ENCODE assay signal across 27 cellular contexts in the genomic region with DNA sequence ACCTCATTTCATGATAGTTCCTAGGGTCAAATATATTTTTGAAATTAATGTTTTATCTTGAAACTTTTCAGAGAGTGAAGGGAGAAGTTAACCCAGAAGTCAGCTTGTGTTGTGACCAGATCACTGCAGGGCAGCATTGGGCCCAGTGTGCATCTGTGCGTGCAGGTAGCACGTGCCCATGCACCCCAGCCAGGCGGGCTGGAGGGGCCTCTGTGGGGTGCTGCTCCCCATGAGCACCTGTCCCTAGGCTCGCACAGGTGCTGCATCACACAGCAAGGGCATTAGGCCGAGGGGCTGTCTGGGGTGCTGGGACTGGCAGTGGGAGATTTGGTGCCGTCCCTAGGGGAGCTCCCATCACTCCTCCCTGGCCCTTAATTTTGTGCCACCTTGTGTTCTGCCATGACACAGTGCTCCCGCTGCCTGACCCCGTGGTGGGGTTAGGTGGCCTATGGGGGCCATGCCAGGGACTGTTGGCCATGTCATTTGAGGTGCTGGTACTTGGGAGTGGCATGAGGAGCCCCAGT. TPM values are rescaled to one million over a fixed set of nuclear protein-coding genes. Genes with fewer than 3 reads are reported as not detected.
DNase-seq lines count a peak whose midpoint lies in the region; ATAC-seq and TF ChIP-seq lines count a peak whose summit lies in the region.
"Had no signal": no experiment of that assay in that cellular context is flagged by ENCODE, and none has a peak within 500 bp of the region (broad histone marks: within the 10 kb centered on the region; RNA-seq: fewer than 3 reads in every experiment).

No MANE protein-coding gene starts in this region.

- CTCF ChIA-PET in SK-N-SH (lab: Yijun Ruan, JAX), result interaction anchor here (1.2 to 16.0 kb wide), 5 partner anchors 10 to 394 kb away, joined by 3 to 234 read pairs (median 124); partner anchors contain the start of genes REX1BD and UPF1

- peaks cover 0 to 1% of the 10 kb centered on the region in 2 experiments for H3K36me3 ChIP-seq in SK-N-SH (replicated peaks in 1 of 2; ENCODE audit: control insufficient read depth in 1 of 2, insufficient read depth in 2 of 2, low read length in 1 of 2)

- H3K27me3 ChIP-seq in SK-N-SH (ENCODE audit: insufficient read depth), result no peaks in the 10 kb centered on the region
- H3K27me3 ChIP-seq: upper lobe of left lung had no signal

- DNase-seq in SK-N-SH, result peak; percentile 2
- DNase-seq in left ventricle myocardium superior, result peak; percentile 28
- no peak for DNase-seq in cardiac septum (ENCODE audit: low spot score)
- no peak for DNase-seq in effector memory CD8-positive, alpha-beta T cell
- no peak for DNase-seq in stimulated activated naive B cell treated with anti-CD40 and anti-IgM and Interleukin-4, amounts not matched to agents 10 μg/mL and 1 μg/mL and 100 μg/mL, for 72 hours
- DNase-seq in pons (ENCODE audit: low spot score), result no peak
- DNase-seq: activated CD4-positive, alpha-beta T cell treated with anti-CD3 and anti-CD28 coated beads, Interleukin-2, amount 50 U/mL, for 1 hour; CD4-positive, alpha-beta T cell; central memory CD4-positive, alpha-beta T cell; glutamatergic neuron; GM23248; NCI-H2107; NCI-H345; NCI-H748 treated with DMSO at 0.1 percent for 48 hours; SHP77 treated with DMSO at 0.1 percent for 48 hours; stimulated activated CD4-positive, alpha-beta T cell treated with anti-CD3 and anti-CD28 coated beads, Interleukin-4, amount 100 ng/mL, for 24 hours; T1000; upper lobe of left lung had no signal

- no peak for ATAC-seq in SK-N-SH treated with all-trans-retinoic acid at 6 μM for 48 hours
- no peak for ATAC-seq in left ventricle myocardium superior
- no peak for ATAC-seq in effector memory CD8-positive, alpha-beta T cell (replicated peaks)
- no peak for ATAC-seq in stimulated activated naive B cell treated with anti-CD40 and anti-IgM and Interleukin-4, amounts not matched to agents 10 μg/mL and 1 μg/mL and 100 μg/mL, for 72 hours (replicated peaks)
- ATAC-seq in HG02852 (IDR thresholded peaks at IDR 0.05; ENCODE audit: unreplicated experiment), result no peak
- ATAC-seq: left lobe of liver, Panc1, psoas muscle, WTC11 had no signal

- intact Hi-C loops in left ventricle myocardium superior (cut with micrococcal nuclease), result loop anchor here (10.0 kb wide), 1 partner anchor 250 kb away; no protein-coding TSS in a partner anchor
- intact Hi-C loops in cardiac septum (cut with DNase I), result loop anchor here (5.0 kb wide), 2 partner anchors 253 to 378 kb away; no protein-coding TSS in a partner anchor

- H3K4me1 Mint-ChIP-seq in effector memory CD8-positive, alpha-beta T cell (ENCODE audit: low read depth in 2 of 2), result peaks cover 77 to 79% of the 10 kb centered on the region in 2 donors
- peaks cover 73 to 96% of the 10 kb centered on the region in 2 donors for H3K4me1 Mint-ChIP-seq in stimulated activated naive B cell treated with anti-CD40 and anti-IgM and Interleukin-4, amounts not matched to agents 10 μg/mL and 1 μg/mL and 100 μg/mL, for 72 hours

- TF ChIP-seq EP300 in SK-N-SH (IDR thresholded peaks at IDR 0.05; ENCODE audit: borderline replicate concordance in 1 of 2, low read depth in 1 of 2, low read length in 1 of 2), result no peak

- peaks cover 99% of the 10 kb centered on the region for H4K20me1 ChIP-seq in SK-N-SH (ENCODE audit: insufficient read depth)

- H3K27me3 Mint-ChIP-seq in effector memory CD8-positive, alpha-beta T cell, result no peaks in the 10 kb centered on the region
- no peaks in the 10 kb centered on the region for H3K27me3 Mint-ChIP-seq in stimulated activated naive B cell treated with anti-CD40 and anti-IgM and Interleukin-4, amounts not matched to agents 10 μg/mL and 1 μg/mL and 100 μg/mL, for 72 hours
- H3K27me3 Mint-ChIP-seq: CD4-positive, alpha-beta T cell; memory B cell had no signal

- H3K36me3 Mint-ChIP-seq in effector memory CD8-positive, alpha-beta T cell (ENCODE audit: insufficient read depth), result peaks cover 45% of the 10 kb centered on the region
- peaks cover 29 to 52% of the 10 kb centered on the region in 2 donors for H3K36me3 Mint-ChIP-seq in stimulated activated naive B cell treated with anti-CD40 and anti-IgM and Interleukin-4, amounts not matched to agents 10 μg/mL and 1 μg/mL and 100 μg/mL, for 72 hours

- no peaks in the 10 kb centered on the region for H3K9me3 Mint-ChIP-seq in effector memory CD8-positive, alpha-beta T cell
- no peaks in the 10 kb centered on the region for H3K9me3 Mint-ChIP-seq in stimulated activated naive B cell treated with anti-CD40 and anti-IgM and Interleukin-4, amounts not matched to agents 10 μg/mL and 1 μg/mL and 100 μg/mL, for 72 hours
- H3K9me3 Mint-ChIP-seq: CD4-positive, alpha-beta T cell; memory B cell; WTC11 had no signal

- no peak for TF ChIP-seq RAD21 in SK-N-SH (IDR thresholded peaks at IDR 0.05; ENCODE audit: low read length)

- H3K9me2 ChIP-seq in SK-N-SH, result no peaks in the 10 kb centered on the region

- H2AFZ ChIP-seq in SK-N-SH (ENCODE audit: low read depth), result no peak overlapping the region
- H2AFZ ChIP-seq: GM23248 had no signal

- peak overlapping the region; percentile 77 to 88 for H3K27ac Mint-ChIP-seq in effector memory CD8-positive, alpha-beta T cell
- peak overlapping the region; percentile 1 for H3K27ac Mint-ChIP-seq in stimulated activated naive B cell treated with anti-CD40 and anti-IgM and Interleukin-4, amounts not matched to agents 10 μg/mL and 1 μg/mL and 100 μg/mL, for 72 hours
- H3K27ac Mint-ChIP-seq: memory B cell had no signal

- H3K79me2 ChIP-seq in SK-N-SH (ENCODE audit: insufficient read depth), result peaks cover 99% of the 10 kb centered on the region

- H3K4me2 ChIP-seq in SK-N-SH, result no peak overlapping the region

- H3K4me1 ChIP-seq in SK-N-SH (ENCODE audit: control insufficient read depth in 1 of 2, insufficient read depth in 2 of 2, low read depth in 1 of 2, low read length in 1 of 2), result peaks cover 24 to 69% of the 10 kb centered on the region in 2 experiments

- POLR2A ChIA-PET in SK-N-SH (lab: Yijun Ruan, JAX), result no interaction called here

- no peak overlapping the region for H3K9ac ChIP-seq in SK-N-SH
- H3K9ac ChIP-seq: GM23248 had no signal

- whole genome bisulfite sequencing in SK-N-SH (ENCODE audit: low lambda C conversion rate), result 80% methylated on average over 1 of the region's 8 CpGs

- H3K27ac ChIP-seq in SK-N-SH (ENCODE audit: low read depth in 2 of 2, low read length in 1 of 2), result peak overlapping the region in 1 of 2 experiments; percentile 4; a peak in 1 of 4 replicates
- H3K27ac ChIP-seq: 22Rv1, GM23248, psoas muscle, upper lobe of left lung had no signal

- no peak for TF ChIP-seq CTCF in SK-N-SH (IDR thresholded peaks at IDR 0.05)

- no peak overlapping the region for H3K4me3 ChIP-seq in SK-N-SH (ENCODE audit: low read depth in 2 of 2, low read length in 1 of 2)
- H3K4me3 ChIP-seq: GM23248, psoas muscle, upper lobe of left lung had no signal

- H3F3A ChIP-seq in SK-N-SH (replicated peaks; ENCODE audit: insufficient read depth), result peaks cover 20% of the 10 kb centered on the region

- peak overlapping the region; percentile 68 to 72 for H3K4me3 Mint-ChIP-seq in effector memory CD8-positive, alpha-beta T cell
- no peak overlapping the region for H3K4me3 Mint-ChIP-seq in stimulated activated naive B cell treated with anti-CD40 and anti-IgM and Interleukin-4, amounts not matched to agents 10 μg/mL and 1 μg/mL and 100 μg/mL, for 72 hours
- H3K4me3 Mint-ChIP-seq: CD4-positive, alpha-beta T cell; memory B cell; WTC11 had no signal

- H3K9me3 ChIP-seq in SK-N-SH, result no peaks in the 10 kb centered on the region
- H3K9me3 ChIP-seq: psoas muscle, upper lobe of left lung had no signal

TF ChIP-seq in SK-N-SH, 30 proteins besides CTCF, POLR2A, EP300 and RAD21:
- TF ChIP-seq PBX3 (IDR thresholded peaks at IDR 0.05), result no peak
- TF ChIP-seq RCOR1 (IDR thresholded peaks at IDR 0.05; ENCODE audit: low read length), result no peak
- TF ChIP-seq TEAD4 (IDR thresholded peaks at IDR 0.05; ENCODE audit: borderline replicate concordance, insufficient read depth), result no peak

TF ChIP-seq in SK-N-SH treated with all-trans-retinoic acid at 6 μM for 48 hours, 23 proteins besides CTCF, POLR2A, EP300 and RAD21 (continues in another document):
- TF ChIP-seq GLIS3 (CRISPR knock-in tag; IDR thresholded peaks at IDR 0.05) (no peak), CSDC2 (CRISPR knock-in tag; IDR thresholded peaks at IDR 0.05) (no peak), TCF4 (CRISPR knock-in tag; IDR thresholded peaks at IDR 0.05; ENCODE audit: borderline replicate concordance) (no peak)
- TF ChIP-seq, protein P1, sequence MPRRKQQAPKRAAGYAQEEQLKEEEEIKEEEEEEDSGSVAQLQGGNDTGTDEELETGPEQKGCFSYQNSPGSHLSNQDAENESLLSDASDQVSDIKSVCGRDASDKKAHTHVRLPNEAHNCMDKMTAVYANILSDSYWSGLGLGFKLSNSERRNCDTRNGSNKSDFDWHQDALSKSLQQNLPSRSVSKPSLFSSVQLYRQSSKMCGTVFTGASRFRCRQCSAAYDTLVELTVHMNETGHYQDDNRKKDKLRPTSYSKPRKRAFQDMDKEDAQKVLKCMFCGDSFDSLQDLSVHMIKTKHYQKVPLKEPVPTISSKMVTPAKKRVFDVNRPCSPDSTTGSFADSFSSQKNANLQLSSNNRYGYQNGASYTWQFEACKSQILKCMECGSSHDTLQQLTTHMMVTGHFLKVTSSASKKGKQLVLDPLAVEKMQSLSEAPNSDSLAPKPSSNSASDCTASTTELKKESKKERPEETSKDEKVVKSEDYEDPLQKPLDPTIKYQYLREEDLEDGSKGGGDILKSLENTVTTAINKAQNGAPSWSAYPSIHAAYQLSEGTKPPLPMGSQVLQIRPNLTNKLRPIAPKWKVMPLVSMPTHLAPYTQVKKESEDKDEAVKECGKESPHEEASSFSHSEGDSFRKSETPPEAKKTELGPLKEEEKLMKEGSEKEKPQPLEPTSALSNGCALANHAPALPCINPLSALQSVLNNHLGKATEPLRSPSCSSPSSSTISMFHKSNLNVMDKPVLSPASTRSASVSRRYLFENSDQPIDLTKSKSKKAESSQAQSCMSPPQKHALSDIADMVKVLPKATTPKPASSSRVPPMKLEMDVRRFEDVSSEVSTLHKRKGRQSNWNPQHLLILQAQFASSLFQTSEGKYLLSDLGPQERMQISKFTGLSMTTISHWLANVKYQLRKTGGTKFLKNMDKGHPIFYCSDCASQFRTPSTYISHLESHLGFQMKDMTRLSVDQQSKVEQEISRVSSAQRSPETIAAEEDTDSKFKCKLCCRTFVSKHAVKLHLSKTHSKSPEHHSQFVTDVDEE (CRISPR knock-in tag; IDR thresholded peaks at IDR 0.05), result no peak

RNA-seq across cellular contexts. Expression of gene UPF1, which starts 13.1 kb away (rescaled TPM):
- polyA plus RNA-seq in SK-N-SH (2012; rRNA removed), result 20.3 and 33.3 TPM in 2 replicates
- polyA plus RNA-seq in SK-N-SH (2012; cell fraction: cytosol; rRNA removed), result 15.1 and 18.6 TPM in 2 replicates
- 79.6 and 83.0 TPM in 2 replicates for polyA plus RNA-seq in SK-N-SH (2012; cell fraction: nucleus; rRNA removed)
- 37.3 TPM for total RNA-seq in left ventricle myocardium superior
- total RNA-seq in cardiac septum, result 40.2 TPM

RNA-seq across cellular contexts. Expression of gene CERS1, which starts 51.1 kb away (rescaled TPM):
- 5.4 and 7.3 TPM in 2 replicates for polyA plus RNA-seq in SK-N-SH (2012; rRNA removed)
- 3.7 and 5.1 TPM in 2 replicates for polyA plus RNA-seq in SK-N-SH (2012; cell fraction: cytosol; rRNA removed)
- 6.2 and 6.4 TPM in 2 replicates for polyA plus RNA-seq in SK-N-SH (2012; cell fraction: nucleus; rRNA removed)
- total RNA-seq in left ventricle myocardium superior (0.42 TPM), cardiac septum (1.8 TPM)
- total RNA-seq: CD4-positive, alpha-beta T cell; Daoy had no signal

RNA-seq across cellular contexts. Expression of gene COMP, which starts 53.8 kb away (rescaled TPM):
- 0.26 and 0.42 TPM in 2 replicates for polyA plus RNA-seq in SK-N-SH (2012; rRNA removed)
- 0.15 and 0.17 TPM in 2 replicates for polyA plus RNA-seq in SK-N-SH (2012; cell fraction: cytosol; rRNA removed)
- polyA plus RNA-seq in SK-N-SH (2012; cell fraction: nucleus; rRNA removed), result 0.35 and 1.6 TPM in 2 replicates
- total RNA-seq in left ventricle myocardium superior (not detected), cardiac septum (31.8 TPM)
- total RNA-seq: CD4-positive, alpha-beta T cell; Daoy; left lobe of liver had no signal

Comparison
In these comparisons a context has a peak if more than half of its experiments do, and no peak if none do; other contexts are left out.
1. DNase-seq: peak in SK-N-SH (single experiment) and left ventricle myocardium superior (single experiment); none in cardiac septum (single experiment), effector memory CD8-positive, alpha-beta T cell (0 of 3), stimulated activated naive B cell treated with anti-CD40 and anti-IgM and Interleukin-4, amounts not matched to agents 10 μg/mL and 1 μg/mL and 100 μg/mL, for 72 hours (single experiment) and pons (single experiment).
2. RNA of gene COMP, which starts 53.8 kb away (total RNA-seq): 31.8 TPM in cardiac septum (single experiment); not detected in left ventricle myocardium superior (single experiment); every median in the first group is over 10 times any median in the second.
3. H3K4me3 Mint-ChIP-seq: peak in effector memory CD8-positive, alpha-beta T cell (2 of 2); none in stimulated activated naive B cell treated with anti-CD40 and anti-IgM and Interleukin-4, amounts not matched to agents 10 μg/mL and 1 μg/mL and 100 μg/mL, for 72 hours (0 of 2).